ENCODE assay signal across 1 cellular context in the genomic region with DNA sequence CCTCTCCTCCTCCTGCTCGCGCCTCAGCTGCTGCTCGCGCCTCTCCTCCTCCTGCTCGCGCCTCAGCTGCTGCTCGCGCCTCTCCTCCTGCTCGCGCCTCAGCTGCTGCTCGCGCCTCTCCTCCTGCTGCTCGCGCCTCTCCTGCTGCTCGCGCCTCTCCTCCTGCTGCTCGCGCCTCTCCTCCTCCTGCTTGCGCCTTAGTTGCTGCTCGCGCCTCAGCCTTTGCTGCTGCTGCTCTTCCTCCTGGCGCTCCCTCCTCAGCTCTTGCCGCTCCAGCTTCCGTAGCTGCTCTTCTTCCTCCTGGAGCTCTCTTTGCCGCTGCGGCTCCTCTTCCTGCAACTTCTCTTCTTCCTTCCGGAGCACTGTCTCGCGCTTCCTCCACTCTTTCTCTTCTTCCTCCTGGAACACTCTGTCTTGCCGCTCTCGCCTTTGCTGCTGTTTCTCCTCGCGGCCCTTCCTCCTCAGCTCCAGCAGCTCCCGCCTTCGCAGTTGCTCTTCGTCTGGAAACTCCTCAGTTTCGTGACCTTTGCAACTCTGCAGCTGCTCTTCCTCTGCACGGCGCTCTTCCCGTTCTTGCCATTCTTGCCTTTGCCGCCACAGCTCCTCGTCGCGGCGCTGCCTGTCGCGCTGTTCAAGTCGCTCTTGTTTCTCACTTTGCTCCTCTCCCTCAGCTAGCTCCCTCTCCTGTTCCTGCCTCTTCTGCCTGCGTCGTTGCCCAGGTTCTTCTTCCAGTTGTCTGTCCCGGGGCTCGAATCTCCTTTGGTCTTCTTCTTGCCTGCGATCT.
TF ChIP-seq lines count a peak whose summit lies in the region.

No MANE protein-coding gene starts in this region.

TF ChIP-seq in HEK293, 187 proteins besides CTCF, POLR2A, EP300 and RAD21 (continued from another document and continues in another):
- TF ChIP-seq, protein P1, sequence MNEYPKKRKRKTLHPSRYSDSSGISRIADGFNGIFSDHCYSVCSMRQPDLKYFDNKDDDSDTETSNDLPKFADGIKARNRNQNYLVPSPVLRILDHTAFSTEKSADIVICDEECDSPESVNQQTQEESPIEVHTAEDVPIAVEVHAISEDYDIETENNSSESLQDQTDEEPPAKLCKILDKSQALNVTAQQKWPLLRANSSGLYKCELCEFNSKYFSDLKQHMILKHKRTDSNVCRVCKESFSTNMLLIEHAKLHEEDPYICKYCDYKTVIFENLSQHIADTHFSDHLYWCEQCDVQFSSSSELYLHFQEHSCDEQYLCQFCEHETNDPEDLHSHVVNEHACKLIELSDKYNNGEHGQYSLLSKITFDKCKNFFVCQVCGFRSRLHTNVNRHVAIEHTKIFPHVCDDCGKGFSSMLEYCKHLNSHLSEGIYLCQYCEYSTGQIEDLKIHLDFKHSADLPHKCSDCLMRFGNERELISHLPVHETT (tag by site-specific recombination; IDR thresholded peaks at IDR 0.05), result no peak
- TF ChIP-seq, protein P2, sequence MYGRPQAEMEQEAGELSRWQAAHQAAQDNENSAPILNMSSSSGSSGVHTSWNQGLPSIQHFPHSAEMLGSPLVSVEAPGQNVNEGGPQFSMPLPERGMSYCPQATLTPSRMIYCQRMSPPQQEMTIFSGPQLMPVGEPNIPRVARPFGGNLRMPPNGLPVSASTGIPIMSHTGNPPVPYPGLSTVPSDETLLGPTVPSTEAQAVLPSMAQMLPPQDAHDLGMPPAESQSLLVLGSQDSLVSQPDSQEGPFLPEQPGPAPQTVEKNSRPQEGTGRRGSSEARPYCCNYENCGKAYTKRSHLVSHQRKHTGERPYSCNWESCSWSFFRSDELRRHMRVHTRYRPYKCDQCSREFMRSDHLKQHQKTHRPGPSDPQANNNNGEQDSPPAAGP (tag by site-specific recombination; IDR thresholded peaks at IDR 0.05), result no peak
- no peak for TF ChIP-seq HOXA7 (CRISPR knock-in tag; IDR thresholded peaks at IDR 0.05; ENCODE audit: borderline replicate concordance)
- no peak for TF ChIP-seq ZEB2 (tag by site-specific recombination; IDR thresholded peaks at IDR 0.05)
- no peak for TF ChIP-seq MYNN (tag by site-specific recombination; IDR thresholded peaks at IDR 0.05; ENCODE audit: borderline replicate concordance)
- TF ChIP-seq, protein P3, sequence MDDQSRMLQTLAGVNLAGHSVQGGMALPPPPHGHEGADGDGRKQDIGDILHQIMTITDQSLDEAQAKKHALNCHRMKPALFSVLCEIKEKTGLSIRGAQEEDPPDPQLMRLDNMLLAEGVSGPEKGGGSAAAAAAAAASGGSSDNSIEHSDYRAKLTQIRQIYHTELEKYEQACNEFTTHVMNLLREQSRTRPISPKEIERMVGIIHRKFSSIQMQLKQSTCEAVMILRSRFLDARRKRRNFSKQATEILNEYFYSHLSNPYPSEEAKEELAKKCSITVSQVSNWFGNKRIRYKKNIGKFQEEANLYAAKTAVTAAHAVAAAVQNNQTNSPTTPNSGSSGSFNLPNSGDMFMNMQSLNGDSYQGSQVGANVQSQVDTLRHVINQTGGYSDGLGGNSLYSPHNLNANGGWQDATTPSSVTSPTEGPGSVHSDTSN (CRISPR knock-in tag; IDR thresholded peaks at IDR 0.05), result no peak; the same call in 1 of the 2 replicates
- TF ChIP-seq ZNF707 (tag by site-specific recombination; IDR thresholded peaks at IDR 0.05), result no peak
- TF ChIP-seq ZNF660 (tag by site-specific recombination; IDR thresholded peaks at IDR 0.05), result no peak
- no peak for TF ChIP-seq SP2 (tag by site-specific recombination; IDR thresholded peaks at IDR 0.05)
- no peak for TF ChIP-seq ZNF596 (tag by site-specific recombination; IDR thresholded peaks at IDR 0.05)
- TF ChIP-seq, protein P4, sequence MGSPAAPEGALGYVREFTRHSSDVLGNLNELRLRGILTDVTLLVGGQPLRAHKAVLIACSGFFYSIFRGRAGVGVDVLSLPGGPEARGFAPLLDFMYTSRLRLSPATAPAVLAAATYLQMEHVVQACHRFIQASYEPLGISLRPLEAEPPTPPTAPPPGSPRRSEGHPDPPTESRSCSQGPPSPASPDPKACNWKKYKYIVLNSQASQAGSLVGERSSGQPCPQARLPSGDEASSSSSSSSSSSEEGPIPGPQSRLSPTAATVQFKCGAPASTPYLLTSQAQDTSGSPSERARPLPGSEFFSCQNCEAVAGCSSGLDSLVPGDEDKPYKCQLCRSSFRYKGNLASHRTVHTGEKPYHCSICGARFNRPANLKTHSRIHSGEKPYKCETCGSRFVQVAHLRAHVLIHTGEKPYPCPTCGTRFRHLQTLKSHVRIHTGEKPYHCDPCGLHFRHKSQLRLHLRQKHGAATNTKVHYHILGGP (tag by site-specific recombination; IDR thresholded peaks at IDR 0.05), result no peak
- no peak for TF ChIP-seq GLI2 (tag by site-specific recombination; IDR thresholded peaks at IDR 0.05; ENCODE audit: borderline replicate concordance, low read depth)
- TF ChIP-seq ZNF629 (tag by site-specific recombination; IDR thresholded peaks at IDR 0.05), result no peak
- no peak for TF ChIP-seq ZNF211 (tag by site-specific recombination; IDR thresholded peaks at IDR 0.05; ENCODE audit: low read depth)
- TF ChIP-seq PRDM1 (tag by site-specific recombination; IDR thresholded peaks at IDR 0.05), result peak; percentile 23; the same call in 1 of the 2 replicates
- no peak for TF ChIP-seq WT1 (tag by site-specific recombination; IDR thresholded peaks at IDR 0.05)
- no peak for TF ChIP-seq ZFP3 (tag by site-specific recombination; IDR thresholded peaks at IDR 0.05; ENCODE audit: low read depth)
- no peak for TF ChIP-seq ZNF214 (tag by site-specific recombination; IDR thresholded peaks at IDR 0.05; ENCODE audit: borderline replicate concordance)
- peak; percentile 94 for TF ChIP-seq ZNF341 (tag by site-specific recombination; IDR thresholded peaks at IDR 0.05; ENCODE audit: low read depth)
- no peak for TF ChIP-seq ZNF23 (tag by site-specific recombination; IDR thresholded peaks at IDR 0.05; ENCODE audit: borderline replicate concordance)
- TF ChIP-seq SALL2 (tag by site-specific recombination; IDR thresholded peaks at IDR 0.05; ENCODE audit: borderline replicate concordance), result no peak
- no peak for TF ChIP-seq ZBTB7A (tag by site-specific recombination; IDR thresholded peaks at IDR 0.05; ENCODE audit: low read depth)
- TF ChIP-seq ZNF626 (tag by site-specific recombination; IDR thresholded peaks at IDR 0.05), result no peak
- TF ChIP-seq YY2 (tag by site-specific recombination; IDR thresholded peaks at IDR 0.05), result 0 out of 2 replicates have a peak, but pooled peaks have one; percentile 37
- TF ChIP-seq, protein P5, sequence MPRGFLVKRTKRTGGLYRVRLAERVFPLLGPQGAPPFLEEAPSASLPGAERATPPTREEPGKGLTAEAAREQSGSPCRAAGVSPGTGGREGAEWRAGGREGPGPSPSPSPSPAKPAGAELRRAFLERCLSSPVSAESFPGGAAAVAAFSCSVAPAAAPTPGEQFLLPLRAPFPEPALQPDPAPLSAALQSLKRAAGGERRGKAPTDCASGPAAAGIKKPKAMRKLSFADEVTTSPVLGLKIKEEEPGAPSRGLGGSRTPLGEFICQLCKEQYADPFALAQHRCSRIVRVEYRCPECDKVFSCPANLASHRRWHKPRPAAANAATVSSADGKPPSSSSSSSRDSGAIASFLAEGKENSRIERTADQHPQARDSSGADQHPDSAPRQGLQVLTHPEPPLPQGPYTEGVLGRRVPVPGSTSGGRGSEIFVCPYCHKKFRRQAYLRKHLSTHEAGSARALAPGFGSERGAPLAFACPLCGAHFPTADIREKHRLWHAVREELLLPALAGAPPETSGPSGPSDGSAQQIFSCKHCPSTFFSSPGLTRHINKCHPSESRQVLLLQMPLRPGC (tag by site-specific recombination; IDR thresholded peaks at IDR 0.05), result no peak
- TF ChIP-seq ZFP37 (tag by site-specific recombination; IDR thresholded peaks at IDR 0.05), result 0 out of 2 replicates have a peak, but pooled peaks have one; percentile 71
- 0 out of 2 replicates have a peak, but pooled peaks have one; percentile 49 for TF ChIP-seq ZNF335 (tag by site-specific recombination; conservative IDR thresholded peaks at IDR 0.05)
- TF ChIP-seq ZNF248 (tag by site-specific recombination; IDR thresholded peaks at IDR 0.05), result no peak
- 0 out of 2 replicates have a peak, but pooled peaks have one; percentile 36 for TF ChIP-seq FEZF1 (tag by site-specific recombination; IDR thresholded peaks at IDR 0.05)
- TF ChIP-seq ZNF24 (tag by site-specific recombination; IDR thresholded peaks at IDR 0.05), result 0 out of 2 replicates have a peak, but pooled peaks have one; percentile 36
- TF ChIP-seq, protein P6, sequence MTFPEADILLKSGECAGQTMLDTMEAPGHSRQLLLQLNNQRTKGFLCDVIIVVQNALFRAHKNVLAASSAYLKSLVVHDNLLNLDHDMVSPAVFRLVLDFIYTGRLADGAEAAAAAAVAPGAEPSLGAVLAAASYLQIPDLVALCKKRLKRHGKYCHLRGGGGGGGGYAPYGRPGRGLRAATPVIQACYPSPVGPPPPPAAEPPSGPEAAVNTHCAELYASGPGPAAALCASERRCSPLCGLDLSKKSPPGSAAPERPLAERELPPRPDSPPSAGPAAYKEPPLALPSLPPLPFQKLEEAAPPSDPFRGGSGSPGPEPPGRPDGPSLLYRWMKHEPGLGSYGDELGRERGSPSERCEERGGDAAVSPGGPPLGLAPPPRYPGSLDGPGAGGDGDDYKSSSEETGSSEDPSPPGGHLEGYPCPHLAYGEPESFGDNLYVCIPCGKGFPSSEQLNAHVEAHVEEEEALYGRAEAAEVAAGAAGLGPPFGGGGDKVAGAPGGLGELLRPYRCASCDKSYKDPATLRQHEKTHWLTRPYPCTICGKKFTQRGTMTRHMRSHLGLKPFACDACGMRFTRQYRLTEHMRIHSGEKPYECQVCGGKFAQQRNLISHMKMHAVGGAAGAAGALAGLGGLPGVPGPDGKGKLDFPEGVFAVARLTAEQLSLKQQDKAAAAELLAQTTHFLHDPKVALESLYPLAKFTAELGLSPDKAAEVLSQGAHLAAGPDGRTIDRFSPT (tag by site-specific recombination; IDR thresholded peaks at IDR 0.05), result no peak
- no peak for TF ChIP-seq ZNF791 (tag by site-specific recombination; IDR thresholded peaks at IDR 0.05)
- TF ChIP-seq, protein P7, sequence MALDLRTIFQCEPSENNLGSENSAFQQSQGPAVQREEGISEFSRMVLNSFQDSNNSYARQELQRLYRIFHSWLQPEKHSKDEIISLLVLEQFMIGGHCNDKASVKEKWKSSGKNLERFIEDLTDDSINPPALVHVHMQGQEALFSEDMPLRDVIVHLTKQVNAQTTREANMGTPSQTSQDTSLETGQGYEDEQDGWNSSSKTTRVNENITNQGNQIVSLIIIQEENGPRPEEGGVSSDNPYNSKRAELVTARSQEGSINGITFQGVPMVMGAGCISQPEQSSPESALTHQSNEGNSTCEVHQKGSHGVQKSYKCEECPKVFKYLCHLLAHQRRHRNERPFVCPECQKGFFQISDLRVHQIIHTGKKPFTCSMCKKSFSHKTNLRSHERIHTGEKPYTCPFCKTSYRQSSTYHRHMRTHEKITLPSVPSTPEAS (tag by site-specific recombination; IDR thresholded peaks at IDR 0.05), result no peak
- TF ChIP-seq ZNF558 (tag by site-specific recombination; IDR thresholded peaks at IDR 0.05), result no peak
- TF ChIP-seq, protein P8, sequence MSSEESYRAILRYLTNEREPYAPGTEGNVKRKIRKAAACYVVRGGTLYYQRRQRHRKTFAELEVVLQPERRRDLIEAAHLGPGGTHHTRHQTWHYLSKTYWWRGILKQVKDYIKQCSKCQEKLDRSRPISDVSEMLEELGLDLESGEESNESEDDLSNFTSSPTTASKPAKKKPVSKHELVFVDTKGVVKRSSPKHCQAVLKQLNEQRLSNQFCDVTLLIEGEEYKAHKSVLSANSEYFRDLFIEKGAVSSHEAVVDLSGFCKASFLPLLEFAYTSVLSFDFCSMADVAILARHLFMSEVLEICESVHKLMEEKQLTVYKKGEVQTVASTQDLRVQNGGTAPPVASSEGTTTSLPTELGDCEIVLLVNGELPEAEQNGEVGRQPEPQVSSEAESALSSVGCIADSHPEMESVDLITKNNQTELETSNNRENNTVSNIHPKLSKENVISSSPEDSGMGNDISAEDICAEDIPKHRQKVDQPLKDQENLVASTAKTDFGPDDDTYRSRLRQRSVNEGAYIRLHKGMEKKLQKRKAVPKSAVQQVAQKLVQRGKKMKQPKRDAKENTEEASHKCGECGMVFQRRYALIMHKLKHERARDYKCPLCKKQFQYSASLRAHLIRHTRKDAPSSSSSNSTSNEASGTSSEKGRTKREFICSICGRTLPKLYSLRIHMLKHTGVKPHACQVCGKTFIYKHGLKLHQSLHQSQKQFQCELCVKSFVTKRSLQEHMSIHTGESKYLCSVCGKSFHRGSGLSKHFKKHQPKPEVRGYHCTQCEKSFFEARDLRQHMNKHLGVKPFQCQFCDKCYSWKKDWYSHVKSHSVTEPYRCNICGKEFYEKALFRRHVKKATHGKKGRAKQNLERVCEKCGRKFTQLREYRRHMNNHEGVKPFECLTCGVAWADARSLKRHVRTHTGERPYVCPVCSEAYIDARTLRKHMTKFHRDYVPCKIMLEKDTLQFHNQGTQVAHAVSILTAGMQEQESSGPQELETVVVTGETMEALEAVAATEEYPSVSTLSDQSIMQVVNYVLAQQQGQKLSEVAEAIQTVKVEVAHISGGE (tag by site-specific recombination; conservative IDR thresholded peaks at IDR 0.05; ENCODE audit: low read depth), result no peak
- no peak for TF ChIP-seq ZNF768 (tag by site-specific recombination; IDR thresholded peaks at IDR 0.05)
- TF ChIP-seq ZSCAN23 (tag by site-specific recombination; IDR thresholded peaks at IDR 0.05), result no peak
- no peak for TF ChIP-seq SP3 (tag by site-specific recombination; IDR thresholded peaks at IDR 0.05)
- TF ChIP-seq ZNF530 (tag by site-specific recombination; IDR thresholded peaks at IDR 0.05; ENCODE audit: low read depth), result no peak
- no peak for TF ChIP-seq ZNF670 (tag by site-specific recombination; IDR thresholded peaks at IDR 0.05; ENCODE audit: low read depth)
- TF ChIP-seq ZNF324 (tag by site-specific recombination; IDR thresholded peaks at IDR 0.05), result no peak
- no peak; the same call in 1 of the 2 replicates for TF ChIP-seq TRIM28 (IDR thresholded peaks at IDR 0.05; ENCODE audit: borderline replicate concordance, low read length)
- no peak for TF ChIP-seq ZNF555 (tag by site-specific recombination; conservative IDR thresholded peaks at IDR 0.05)
- TF ChIP-seq, protein P9, sequence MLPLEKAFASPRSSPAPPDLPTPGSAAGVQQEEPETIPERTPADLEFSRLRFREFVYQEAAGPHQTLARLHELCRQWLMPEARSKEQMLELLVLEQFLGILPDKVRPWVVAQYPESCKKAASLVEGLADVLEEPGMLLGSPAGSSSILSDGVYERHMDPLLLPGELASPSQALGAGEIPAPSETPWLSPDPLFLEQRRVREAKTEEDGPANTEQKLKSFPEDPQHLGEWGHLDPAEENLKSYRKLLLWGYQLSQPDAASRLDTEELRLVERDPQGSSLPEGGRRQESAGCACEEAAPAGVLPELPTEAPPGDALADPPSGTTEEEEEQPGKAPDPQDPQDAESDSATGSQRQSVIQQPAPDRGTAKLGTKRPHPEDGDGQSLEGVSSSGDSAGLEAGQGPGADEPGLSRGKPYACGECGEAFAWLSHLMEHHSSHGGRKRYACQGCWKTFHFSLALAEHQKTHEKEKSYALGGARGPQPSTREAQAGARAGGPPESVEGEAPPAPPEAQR (tag by site-specific recombination; IDR thresholded peaks at IDR 0.05), result no peak
- TF ChIP-seq ZNF664 (tag by site-specific recombination; IDR thresholded peaks at IDR 0.05), result no peak
- TF ChIP-seq ZNF202 (tag by site-specific recombination; IDR thresholded peaks at IDR 0.05; ENCODE audit: borderline replicate concordance), result no peak
- no peak for TF ChIP-seq EGR2 (tag by site-specific recombination; IDR thresholded peaks at IDR 0.05; ENCODE audit: low read depth)
- TF ChIP-seq ZNF654 (tag by site-specific recombination; IDR thresholded peaks at IDR 0.05; ENCODE audit: low read depth), result no peak
- TF ChIP-seq GLI4 (tag by site-specific recombination; IDR thresholded peaks at IDR 0.05), result no peak
- TF ChIP-seq ZBTB20 (tag by site-specific recombination; IDR thresholded peaks at IDR 0.05), result no peak
- TF ChIP-seq GLIS1 (tag by site-specific recombination; IDR thresholded peaks at IDR 0.05), result no peak
- TF ChIP-seq ZNF623 (tag by site-specific recombination; IDR thresholded peaks at IDR 0.05), result no peak
